ENCODE assay signal across 18 cellular contexts in genomic region chr5:157004893-157005551, GRCh38.
DNase-seq lines count a peak whose midpoint lies in the region; ATAC-seq and TF ChIP-seq lines count a peak whose summit lies in the region.
"Had no signal": no experiment of that assay in that cellular context is flagged by ENCODE, and none has a peak within 500 bp of the region (broad histone marks: within the 10 kb centered on the region; RNA-seq: fewer than 3 reads in every experiment).

No MANE protein-coding gene starts in this region.

- TF ChIP-seq CTCF in AG09309 (IDR thresholded peaks at IDR 0.05; ENCODE audit: control insufficient read depth, insufficient read depth, low read depth, low read length, missing control alignments) (no peak), fibroblast of mammary gland (conservative IDR thresholded peaks at IDR 0.05; ENCODE audit: control insufficient read depth, insufficient read depth, low read depth, low read length) (no peak)

- ATAC-seq in GM18870 (IDR thresholded peaks at IDR 0.05; ENCODE audit: unreplicated experiment) (peak; percentile 87), HG03135 (IDR thresholded peaks at IDR 0.05; ENCODE audit: unreplicated experiment) (peak; percentile 67), HG03139 (IDR thresholded peaks at IDR 0.05; ENCODE audit: unreplicated experiment) (no peak), GM19455 (IDR thresholded peaks at IDR 0.05; ENCODE audit: unreplicated experiment) (no peak), GM19467 (IDR thresholded peaks at IDR 0.05; ENCODE audit: unreplicated experiment) (no peak)
- ATAC-seq: T-helper 17 cell had no signal

- DNase-seq in AG09309 (ENCODE audit: low read depth) (peak; percentile 7), fibroblast of mammary gland (ENCODE audit: low read depth) (peak; percentile 33), SKM-1 treated with dmso at 0.1 percent for 144 hours (lab: John Stamatoyannopoulos, UW; ENCODE audit: unreplicated experiment) (no peak)
- DNase-seq: BE2C; brain microvascular endothelial cell; foreskin melanocyte; KG1; NCI-H1436 treated with DMSO at 0.1 percent for 48 hours; NCI-H510A treated with DMSO at 0.1 percent for 48 hours; PC-9; retina; stimulated activated CD4-positive, alpha-beta T cell treated with anti-CD3 and anti-CD28 coated beads, Interleukin-2, amount 100 ng/mL, for 24 hours; T-helper 17 cell had no signal

- H3K4me3 ChIP-seq in AG09309 (ENCODE audit: control insufficient read depth, low read depth, low read length) (no peak overlapping the region), fibroblast of mammary gland (ENCODE audit: control insufficient read depth, low read depth, low read length) (no peak overlapping the region)
- H3K4me3 ChIP-seq: PC-9 had no signal

Comparison
In these comparisons a context has a peak if more than half of its experiments do, and no peak if none do; other contexts are left out.
1. ATAC-seq: peak in GM18870 (single experiment) and HG03135 (single experiment); none in HG03139 (single experiment), GM19455 (single experiment) and GM19467 (single experiment).